ENCODE assay signal across 16 cellular contexts in the genomic region with DNA sequence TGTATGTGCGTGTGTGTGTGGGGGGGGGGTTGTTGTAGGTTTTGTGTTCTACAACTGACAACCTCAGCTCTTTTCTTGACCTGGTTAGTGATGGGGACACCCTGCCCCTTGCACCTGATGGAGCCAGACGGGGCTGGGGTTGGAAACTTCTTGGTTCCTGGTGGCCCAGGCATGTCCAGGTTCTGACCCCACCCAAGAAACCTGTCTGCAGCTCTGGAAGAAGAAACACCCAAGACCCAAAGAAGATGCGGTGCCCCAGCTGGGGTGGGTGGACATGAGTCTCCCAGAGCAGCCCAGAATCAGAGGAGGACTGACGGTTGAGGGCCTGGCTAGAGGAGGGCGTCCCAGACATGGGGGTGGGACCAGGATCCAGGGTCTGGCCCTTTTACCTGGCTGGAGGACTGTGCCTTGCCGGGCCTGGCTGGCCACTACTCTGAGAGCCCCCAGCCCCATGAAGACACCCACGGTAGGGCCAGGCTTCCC.
DNase-seq lines count a peak whose midpoint lies in the region; ATAC-seq and TF ChIP-seq lines count a peak whose summit lies in the region.
"Had no signal": no experiment of that assay in that cellular context is flagged by ENCODE, and none has a peak within 500 bp of the region (broad histone marks: within the 10 kb centered on the region; RNA-seq: fewer than 3 reads in every experiment).

No MANE protein-coding gene starts in this region.

- H4K91ac ChIP-seq in neuronal stem cell (ENCODE audit: low read depth, low read length, poor library complexity) = no peak overlapping the region

- no peak overlapping the region for H3K4ac ChIP-seq in neuronal stem cell (ENCODE audit: low read length)

- no peak overlapping the region for H3K4me2 ChIP-seq in Karpas-422 (ENCODE audit: low read depth, low read length, poor library complexity, severe bottlenecking)
- H3K4me2 ChIP-seq in neuronal stem cell (ENCODE audit: insufficient read depth, low read length, poor library complexity, severe bottlenecking) = no peak overlapping the region
- H3K4me2 ChIP-seq: A549, GM23338 had no signal

- H3K9me3 ChIP-seq in Karpas-422 (ENCODE audit: low read length) (no peaks in the 10 kb centered on the region), neuronal stem cell (replicated peaks in 1 of 2; ENCODE audit: control insufficient read depth in 2 of 2, insufficient read depth in 1 of 2, low read depth in 1 of 2, low read length in 2 of 2) (no peaks in the 10 kb centered on the region), vagina (no peaks in the 10 kb centered on the region)
- H3K9me3 ChIP-seq: A549, Caco-2 had no signal

- H2AFZ ChIP-seq in Karpas-422 (ENCODE audit: low read length) (no peak overlapping the region), neuronal stem cell (ENCODE audit: low read length) (no peak overlapping the region)
- H2AFZ ChIP-seq: GM23338 had no signal

- no peak for TF ChIP-seq POLR2A in vagina (IDR thresholded peaks at IDR 0.05)

- H3K9me2 ChIP-seq in Karpas-422 (replicated peaks; ENCODE audit: insufficient read depth, low read length) = no peaks in the 10 kb centered on the region

- TF ChIP-seq CTCF in vagina (IDR thresholded peaks at IDR 0.05) = no peak

- POLR2A ChIA-PET in activated CD4-positive, alpha-beta T cell treated with anti-CD3 and anti-CD28 coated beads, Interleukin-2, amount 10 ng/mL, durations not matched to agents 7 days and 5 days (lab: Charles Lee) = no interaction called here

- no peaks in the 10 kb centered on the region for H3K4me1 ChIP-seq in Karpas-422 (ENCODE audit: low read length)
- H3K4me1 ChIP-seq in neuronal stem cell (ENCODE audit: control insufficient read depth in 2 of 2, insufficient read depth in 1 of 2, low read depth in 1 of 2, low read length in 2 of 2) = no peaks in the 10 kb centered on the region
- H3K4me1 ChIP-seq in vagina = no peaks in the 10 kb centered on the region
- H3K4me1 ChIP-seq: A549, Caco-2 had no signal

- no peak for ATAC-seq in HG03571 (IDR thresholded peaks at IDR 0.05; ENCODE audit: unreplicated experiment)
- ATAC-seq: A549, GM23338 had no signal

- H3K4me1 Mint-ChIP-seq in activated CD4-positive, alpha-beta T cell treated with anti-CD3 and anti-CD28 coated beads, Interleukin-2, amount 10 ng/mL, durations not matched to agents 7 days and 5 days = no peaks in the 10 kb centered on the region
- H3K4me1 Mint-ChIP-seq: GM23338 had no signal

- no peak overlapping the region for H3K4me3 Mint-ChIP-seq in activated CD4-positive, alpha-beta T cell treated with anti-CD3 and anti-CD28 coated beads, Interleukin-2, amount 10 ng/mL, durations not matched to agents 7 days and 5 days
- H3K4me3 Mint-ChIP-seq: CD4-positive, alpha-beta T cell; GM23338 had no signal

- H3K27ac ChIP-seq in Karpas-422 (ENCODE audit: low read length) = no peak overlapping the region
- no peak overlapping the region for H3K27ac ChIP-seq in neuronal stem cell (replicated peaks; ENCODE audit: low read length)
- no peak overlapping the region for H3K27ac ChIP-seq in vagina
- H3K27ac ChIP-seq: 22Rv1, A549, C4-2B had no signal

- no peak overlapping the region for H3K14ac ChIP-seq in neuronal stem cell (ENCODE audit: low read length)

- H2BK15ac ChIP-seq in neuronal stem cell (ENCODE audit: low read length) = no peak overlapping the region

- CTCF ChIA-PET in activated CD4-positive, alpha-beta T cell treated with anti-CD3 and anti-CD28 coated beads, Interleukin-2, amount 10 ng/mL, durations not matched to agents 7 days and 5 days (lab: Charles Lee) = no interaction called here

- H3K18ac ChIP-seq in neuronal stem cell (ENCODE audit: low read length) = no peak overlapping the region

- H3K36me3 ChIP-seq in Karpas-422 (ENCODE audit: insufficient read depth, low read length) (no peaks in the 10 kb centered on the region), neuronal stem cell (replicated peaks in 1 of 2; ENCODE audit: control insufficient read depth in 2 of 2, insufficient read depth in 2 of 2, low read length in 2 of 2) (no peaks in the 10 kb centered on the region), vagina (no peaks in the 10 kb centered on the region)

- no peaks in the 10 kb centered on the region for H3K79me2 ChIP-seq in Karpas-422 (ENCODE audit: low read length)

- no peaks in the 10 kb centered on the region for H4K20me1 ChIP-seq in Karpas-422 (ENCODE audit: insufficient read depth, low read depth, low read length)

- peaks cover 2% of the 10 kb centered on the region for H3K27me3 Mint-ChIP-seq in activated CD4-positive, alpha-beta T cell treated with anti-CD3 and anti-CD28 coated beads, Interleukin-2, amount 10 ng/mL, durations not matched to agents 7 days and 5 days

- no peak overlapping the region for H3K27ac Mint-ChIP-seq in activated CD4-positive, alpha-beta T cell treated with anti-CD3 and anti-CD28 coated beads, Interleukin-2, amount 10 ng/mL, durations not matched to agents 7 days and 5 days
- H3K27ac Mint-ChIP-seq: CD4-positive, alpha-beta T cell; GM23338 had no signal

- H3K36me3 Mint-ChIP-seq in activated CD4-positive, alpha-beta T cell treated with anti-CD3 and anti-CD28 coated beads, Interleukin-2, amount 10 ng/mL, durations not matched to agents 7 days and 5 days (ENCODE audit: low read depth) = no peaks in the 10 kb centered on the region

- H4K8ac ChIP-seq in neuronal stem cell (ENCODE audit: low read depth, low read length) = no peak overlapping the region

- WGBS in neuronal stem cell (ENCODE audit: extremely low coverage in 2 of 2, insufficient read length in 2 of 2, insufficient replicate concordance in 1 of 2), 2 donors = no CpG with 5 or more reads among the region's 7 CpGs

- no peak overlapping the region for H2BK120ac ChIP-seq in neuronal stem cell (ENCODE audit: low read depth, low read length)

- no peaks in the 10 kb centered on the region for H3K9me3 Mint-ChIP-seq in activated CD4-positive, alpha-beta T cell treated with anti-CD3 and anti-CD28 coated beads, Interleukin-2, amount 10 ng/mL, durations not matched to agents 7 days and 5 days
- H3K9me3 Mint-ChIP-seq: CD4-positive, alpha-beta T cell had no signal

- DNase-seq in activated CD4-positive, alpha-beta T cell treated with anti-CD3 and anti-CD28 coated beads, Interleukin-2, amount 10 ng/mL, durations not matched to agents 7 days and 5 days = peak; percentile 3
- no peak for DNase-seq in activated CD4-positive, alpha-beta T cell treated with anti-CD3 and anti-CD28 coated beads, Interleukin-2, amount 50 U/mL, for 1 hour
- DNase-seq in Karpas-422 = peak; percentile 2
- DNase-seq in neuronal stem cell (ENCODE audit: low spot score) = no peak
- peak; percentile 64 to 77 for DNase-seq in vagina (ENCODE audit: extremely low spot score in 2 of 2)
- no peak for DNase-seq in stimulated activated CD4-positive, alpha-beta T cell treated with anti-CD3 and anti-CD28 coated beads, Interleukin-4, amount 100 ng/mL, for 24 hours
- DNase-seq: AML-193; Caco-2; CD4-positive, alpha-beta T cell; HCEC 1CT; IMR-90 had no signal

- no peak overlapping the region for H3K9ac ChIP-seq in Karpas-422 (ENCODE audit: low read length)
- no peak overlapping the region for H3K9ac ChIP-seq in neuronal stem cell (ENCODE audit: low read depth, low read length, poor library complexity)

- H2AK5ac ChIP-seq in neuronal stem cell (ENCODE audit: low read depth, low read length) = peak overlapping the region; percentile 20

- H2BK5ac ChIP-seq in neuronal stem cell (ENCODE audit: low read length) = no peak overlapping the region

- no peak overlapping the region for H3K4me3 ChIP-seq in Karpas-422 (ENCODE audit: low read length)
- no peak overlapping the region for H3K4me3 ChIP-seq in neuronal stem cell (ENCODE audit: low read length in 2 of 2)
- H3K4me3 ChIP-seq in vagina = no peak overlapping the region
- H3K4me3 ChIP-seq: A549, GM23338 had no signal

- no peaks in the 10 kb centered on the region for H3K79me1 ChIP-seq in neuronal stem cell (ENCODE audit: low read depth, low read length)

- no peak overlapping the region for H3K23ac ChIP-seq in neuronal stem cell (ENCODE audit: low read depth, low read length, poor library complexity)

- H2BK12ac ChIP-seq in neuronal stem cell (ENCODE audit: low read length) = no peak overlapping the region

- intact Hi-C loops in vagina (cut with DNase I) = no loop called here

- H3K27me3 ChIP-seq in Karpas-422 (ENCODE audit: low read length) (no peaks in the 10 kb centered on the region), neuronal stem cell (ENCODE audit: control insufficient read depth in 3 of 3, insufficient read depth in 3 of 3, low read depth in 1 of 3, low read length in 3 of 3) (no peaks in the 10 kb centered on the region), vagina (no peaks in the 10 kb centered on the region)

Comparison
In these comparisons a context has a peak if more than half of its experiments do, and no peak if none do; other contexts are left out.
1. DNase-seq: peak in activated CD4-positive, alpha-beta T cell treated with anti-CD3 and anti-CD28 coated beads, Interleukin-2, amount 10 ng/mL, durations not matched to agents 7 days and 5 days (single experiment), Karpas-422 (single experiment) and vagina (2 of 2); none in activated CD4-positive, alpha-beta T cell treated with anti-CD3 and anti-CD28 coated beads, Interleukin-2, amount 50 U/mL, for 1 hour (single experiment), neuronal stem cell (single experiment) and stimulated activated CD4-positive, alpha-beta T cell treated with anti-CD3 and anti-CD28 coated beads, Interleukin-4, amount 100 ng/mL, for 24 hours (single experiment).